12 cellular contexts compared by ENCODE assay signal in genomic region chr15:65245096-65245849, GRCh38. TPM values are rescaled to one million over a fixed set of nuclear protein-coding genes. Genes with fewer than 3 reads are reported as not detected.
DNase-seq lines count a peak whose midpoint lies in the region; ATAC-seq and TF ChIP-seq lines count a peak whose summit lies in the region.
"Had no signal": no experiment of that assay in that cellular context is flagged by ENCODE, and none has a peak within 500 bp of the region (broad histone marks: within the 10 kb centered on the region; RNA-seq: fewer than 3 reads in every experiment).

No MANE protein-coding gene starts in this region.

- intact Hi-C loops in esophagus muscularis mucosa (cut with DNase I) (no loop called here), right lobe of liver (cut with DNase I) (no loop called here), prostate gland (cut with DNase I) (no loop called here)

- H3K27ac ChIP-seq in Peyer's patch: peak overlapping the region; percentile 24 to 60 (median 50)
- peak overlapping the region; percentile 40 to 63 (median 46) for H3K27ac ChIP-seq in esophagus muscularis mucosa (replicated peaks in 1 of 4)
- no peak overlapping the region for H3K27ac ChIP-seq in right lobe of liver
- H3K27ac ChIP-seq in stomach smooth muscle (ENCODE audit: low read length): peak overlapping the region; percentile 74
- H3K27ac ChIP-seq in prostate gland: no peak overlapping the region

- H3K4me1 ChIP-seq in Peyer's patch (no peaks in the 10 kb centered on the region), esophagus muscularis mucosa (peaks cover 4 to 27% (median 22%) of the 10 kb centered on the region in 4 donors), right lobe of liver (peaks cover 0 to 5% (median 0%) of the 10 kb centered on the region in 4 donors), stomach smooth muscle (ENCODE audit: control insufficient read depth, insufficient read depth, low read length) (peaks cover 33% of the 10 kb centered on the region), prostate gland (replicated peaks) (no peaks in the 10 kb centered on the region)

- TF ChIP-seq POLR2A in Peyer's patch (IDR thresholded peaks at IDR 0.05) (no peak), esophagus muscularis mucosa (IDR thresholded peaks at IDR 0.05; ENCODE audit: low read depth) (no peak), right lobe of liver (IDR thresholded peaks at IDR 0.05) (no peak), prostate gland (IDR thresholded peaks at IDR 0.05) (no peak)

- TF ChIP-seq EP300 in esophagus muscularis mucosa (IDR thresholded peaks at IDR 0.05): no peak

- H3K27me3 ChIP-seq in Peyer's patch (no peaks in the 10 kb centered on the region), esophagus muscularis mucosa (no peaks in the 10 kb centered on the region), right lobe of liver (no peaks in the 10 kb centered on the region), stomach smooth muscle (ENCODE audit: control insufficient read depth in 1 of 2, insufficient read depth in 2 of 2, low read length in 2 of 2) (no peaks in the 10 kb centered on the region), prostate gland (replicated peaks; ENCODE audit: insufficient read depth) (no peaks in the 10 kb centered on the region)

- WGBS in esophagus muscularis mucosa: 68% methylated on average over 5 of the region's 11 CpGs
- 82% methylated on average over 3 of the region's 11 CpGs for WGBS in right lobe of liver (ENCODE audit: insufficient coverage, low coverage, low lambda C conversion rate, missing lambda C conversion rate)
- WGBS in prostate gland: 85% methylated on average over 11 of the region's 11 CpGs

- H3K4me3 ChIP-seq in Peyer's patch (no peak overlapping the region), esophagus muscularis mucosa (no peak overlapping the region), right lobe of liver (no peak overlapping the region), stomach smooth muscle (ENCODE audit: low read length in 2 of 2) (peak overlapping the region in 1 of 2 donors; percentile 29), prostate gland (no peak overlapping the region)
- H3K4me3 ChIP-seq: skin epidermis had no signal

- DNase-seq in Peyer's patch (peak in 1 of 3 donors; percentile 50), esophagus muscularis mucosa (ENCODE audit: extremely low spot score) (peak; percentile 93), right lobe of liver (peak in 1 of 3 donors; percentile 28), prostate gland (ENCODE audit: low spot score) (no peak), glomerular visceral epithelial cell (ENCODE audit: extremely low spot score) (no peak), HT-29 (ENCODE audit: low spot score) (no peak)
- DNase-seq: activated T-cell treated with anti-CD3 and anti-CD28 coated beads, Interleukin-2, amount 50 U/mL, for 4 hours; dermis blood vessel endothelial cell; NCI-H1417 had no signal

- TF ChIP-seq CTCF in Peyer's patch (IDR thresholded peaks at IDR 0.05) (no peak), esophagus muscularis mucosa (IDR thresholded peaks at IDR 0.05) (no peak), right lobe of liver (IDR thresholded peaks at IDR 0.05) (no peak), prostate gland (IDR thresholded peaks at IDR 0.05) (no peak)

- H3K9me3 ChIP-seq in Peyer's patch: no peaks in the 10 kb centered on the region
- no peaks in the 10 kb centered on the region for H3K9me3 ChIP-seq in esophagus muscularis mucosa
- H3K9me3 ChIP-seq in right lobe of liver: no peaks in the 10 kb centered on the region
- H3K9me3 ChIP-seq in stomach smooth muscle (ENCODE audit: control insufficient read depth in 2 of 2, low read length in 2 of 2): no peaks in the 10 kb centered on the region
- no peaks in the 10 kb centered on the region for H3K9me3 ChIP-seq in prostate gland

- H3K36me3 ChIP-seq in Peyer's patch (no peaks in the 10 kb centered on the region), esophagus muscularis mucosa (peaks cover 0 to 15% (median 2%) of the 10 kb centered on the region in 4 donors), right lobe of liver (no peaks in the 10 kb centered on the region), stomach smooth muscle (ENCODE audit: control insufficient read depth in 2 of 2, insufficient read depth in 2 of 2, low read length in 2 of 2) (peaks cover 0 to 2% of the 10 kb centered on the region in 2 donors), prostate gland (no peaks in the 10 kb centered on the region)

- H3K9ac ChIP-seq in stomach smooth muscle (ENCODE audit: low read length in 2 of 2): no peak overlapping the region

- ATAC-seq in right lobe of liver: peak in 3 of 4 donors; percentile 41 to 46 (median 43)
- no peak for ATAC-seq in HG02678 (IDR thresholded peaks at IDR 0.05; ENCODE audit: unreplicated experiment)
- ATAC-seq: activated T-cell treated with anti-CD3 and anti-CD28 coated beads, Interleukin-2, amount 50 U/mL, for 4 hours had no signal

RNA-seq across cellular contexts. Expression of gene CILP, which starts 34.0 kb away (rescaled TPM):
- 10 to 100 TPM; 14.4 to 26.9 (median 17.8) TPM for total RNA-seq in Peyer's patch
- 100 to 1,000 TPM in 2 of 4 donors, 10 to 100 TPM in 2; 40.4 to 166 (median 93.8) TPM for total RNA-seq in esophagus muscularis mucosa
- 1 to 10 TPM in 3 of 6 experiments, under 1 TPM in 3; 0.46 to 2.5 (median 0.99) TPM for total RNA-seq in right lobe of liver
- 10 to 100 TPM in 1 of 2 donors, under 1 TPM in 1; 0.82 to 27.8 TPM for total RNA-seq in prostate gland
- 0.03 TPM in 1 of 2 replicates, not detected in the other for total RNA-seq in HT-29 (2014; rRNA removed; shearing (Covaris generic))
- total RNA-seq: dermis blood vessel endothelial cell had no signal

RNA-seq across cellular contexts. Expression of gene PARP16, which starts 41.4 kb away (rescaled TPM):
- total RNA-seq in Peyer's patch (10 to 100 TPM in 1 of 4 donors, 1 to 10 TPM in 3; 7.0 to 23.1 (median 8.1) TPM), esophagus muscularis mucosa (10 to 100 TPM; 11.2 to 19.0 (median 14.6) TPM), right lobe of liver (10 to 100 TPM in 1 of 6 experiments, 1 to 10 TPM in 5; 6.9 to 11.3 (median 8.5) TPM), prostate gland (10 to 100 TPM; 13.0 to 17.0 TPM)
- 4.6 and 6.7 TPM in 2 replicates for total RNA-seq in HT-29 (2014; rRNA removed; shearing (Covaris generic))

RNA-seq across cellular contexts. Expression of gene RNU5A-1, which starts 50.6 kb away (rescaled TPM):
- not detected for total RNA-seq in Peyer's patch
- not detected for total RNA-seq in esophagus muscularis mucosa
- not detected for total RNA-seq in right lobe of liver
- total RNA-seq in prostate gland: not detected
- total RNA-seq in HT-29 (2014; rRNA removed; shearing (Covaris generic)): not detected in 2 replicates
- total RNA-seq: activated T-cell treated with anti-CD3 and anti-CD28 coated beads, Interleukin-2, amount 50 U/mL, for 4 hours; dermis blood vessel endothelial cell had no signal

RNA-seq across cellular contexts. Expression of gene RNU5B-1, which starts 59.2 kb away (rescaled TPM):
- total RNA-seq in Peyer's patch (not detected), esophagus muscularis mucosa (not detected), right lobe of liver (10 to 100 TPM in 2 of 6 experiments, not detected in 4; 11.0 to 35.4 TPM), prostate gland (not detected)
- not detected in 2 replicates for total RNA-seq in HT-29 (2014; rRNA removed; shearing (Covaris generic))
- total RNA-seq: dermis blood vessel endothelial cell had no signal

Comparison
In these comparisons a context has a peak if more than half of its experiments do, and no peak if none do; other contexts are left out.
1. H3K27ac ChIP-seq: peak in Peyer's patch (4 of 4), esophagus muscularis mucosa (4 of 4) and stomach smooth muscle (single experiment); none in right lobe of liver (0 of 3) and prostate gland (0 of 2).